1 cellular context compared by ENCODE assay signal in genomic region chr16:81076566-81077076, GRCh38.
TF ChIP-seq lines count a peak whose summit lies in the region.

No MANE protein-coding gene starts in this region.

TF ChIP-seq in HepG2, 621 proteins besides CTCF, POLR2A, EP300 and RAD21 (continued from another document and continues in another):
- TF ChIP-seq HMGA1 (CRISPR knock-in tag; conservative IDR thresholded peaks at IDR 0.05) = no peak
- TF ChIP-seq ADNP (CRISPR knock-in tag; IDR thresholded peaks at IDR 0.05) = no peak
- no peak for TF ChIP-seq NR2F6 (IDR thresholded peaks at IDR 0.05)
- no peak for TF ChIP-seq NR2F6 (CRISPR knock-in tag; IDR thresholded peaks at IDR 0.05)
- TF ChIP-seq ATF7-NPFF (CRISPR knock-in tag; IDR thresholded peaks at IDR 0.05; ENCODE audit: low read depth) = no peak
- peak; percentile 20; the same call in 1 of the 2 replicates for TF ChIP-seq ZNF280B (CRISPR knock-in tag; IDR thresholded peaks at IDR 0.05; ENCODE audit: borderline replicate concordance)
- TF ChIP-seq MBD4 (IDR thresholded peaks at IDR 0.05; ENCODE audit: borderline replicate concordance, low read length) = no peak
- TF ChIP-seq XBP1 (CRISPR knock-in tag; IDR thresholded peaks at IDR 0.05) = no peak
- no peak for TF ChIP-seq ZFP36L2 (CRISPR knock-in tag; IDR thresholded peaks at IDR 0.05)
- TF ChIP-seq KLF12 (CRISPR knock-in tag; IDR thresholded peaks at IDR 0.05; ENCODE audit: borderline replicate concordance) = no peak
- peak; percentile 23; the same call in 1 of the 2 replicates for TF ChIP-seq NFE2L2 (IDR thresholded peaks at IDR 0.05; ENCODE audit: low read length)
- TF ChIP-seq RNF219 (CRISPR knock-in tag; IDR thresholded peaks at IDR 0.05) = 0 out of 2 replicates have a peak, but pooled peaks have one; percentile 5
- no peak for TF ChIP-seq SMARCC2 (IDR thresholded peaks at IDR 0.05)
- TF ChIP-seq PTBP1 (IDR thresholded peaks at IDR 0.05; ENCODE audit: low read depth, low read length, poor library complexity, severe bottlenecking) = no peak
- peak; percentile 90; the same call in 1 of the 2 replicates for TF ChIP-seq KDM5A (IDR thresholded peaks at IDR 0.05; ENCODE audit: borderline replicate concordance, low read length)
- TF ChIP-seq TCF7L2 (IDR thresholded peaks at IDR 0.05; ENCODE audit: low read depth, low read length) = no peak
- TF ChIP-seq ZNF331 (CRISPR knock-in tag; IDR thresholded peaks at IDR 0.05) = no peak
- no peak for TF ChIP-seq MED8 (CRISPR knock-in tag; IDR thresholded peaks at IDR 0.05; ENCODE audit: insufficient replicate concordance)
- no peak for TF ChIP-seq POLR2AphosphoS5 (IDR thresholded peaks at IDR 0.05; ENCODE audit: low read depth, low read length)
- no peak for TF ChIP-seq IKZF1 (IDR thresholded peaks at IDR 0.05)
- no peak for TF ChIP-seq U2AF1 (optimal IDR thresholded peaks at IDR 0.05; ENCODE audit: low read depth, low read length)
- no peak for TF ChIP-seq ZNF841 (CRISPR knock-in tag; IDR thresholded peaks at IDR 0.05; ENCODE audit: borderline replicate concordance)
- TF ChIP-seq HMG20A (CRISPR knock-in tag; IDR thresholded peaks at IDR 0.05; ENCODE audit: borderline replicate concordance) = no peak
- no peak for TF ChIP-seq BRCA1 (CRISPR knock-in tag; IDR thresholded peaks at IDR 0.05)
- 0 out of 2 replicates have a peak, but pooled peaks have one; percentile 56 for TF ChIP-seq ZNF615 (CRISPR knock-in tag; IDR thresholded peaks at IDR 0.05; ENCODE audit: borderline replicate concordance)
- TF ChIP-seq NFKBIZ (CRISPR knock-in tag; IDR thresholded peaks at IDR 0.05) = 0 out of 2 replicates have a peak, but pooled peaks have one; percentile 28
- 0 out of 2 replicates have a peak, but pooled peaks have one; percentile 14 for TF ChIP-seq ESRRA (CRISPR knock-in tag; IDR thresholded peaks at IDR 0.05; ENCODE audit: low read depth)
- no peak for TF ChIP-seq IRF2 (CRISPR knock-in tag; IDR thresholded peaks at IDR 0.05)
- TF ChIP-seq ZSCAN22 (CRISPR knock-in tag; IDR thresholded peaks at IDR 0.05) = no peak
- TF ChIP-seq SETDB1 (CRISPR knock-in tag; IDR thresholded peaks at IDR 0.05; ENCODE audit: borderline replicate concordance) = no peak
- TF ChIP-seq ETS1 (CRISPR knock-in tag; IDR thresholded peaks at IDR 0.05) = no peak
- TF ChIP-seq FOXP1 (IDR thresholded peaks at IDR 0.05) = no peak
- TF ChIP-seq FOXP1 (CRISPR knock-in tag; IDR thresholded peaks at IDR 0.05) = no peak
- TF ChIP-seq RORA (CRISPR knock-in tag; IDR thresholded peaks at IDR 0.05) = no peak
- TF ChIP-seq FOXK2 (IDR thresholded peaks at IDR 0.05) = peak; percentile 37; the same call in 1 of the 2 replicates
- no peak for TF ChIP-seq ZNF292 (CRISPR knock-in tag; IDR thresholded peaks at IDR 0.05; ENCODE audit: borderline replicate concordance, low read depth)
- no peak for TF ChIP-seq ZNF30 (CRISPR knock-in tag; IDR thresholded peaks at IDR 0.05)
- no peak for TF ChIP-seq ZNF275 (CRISPR knock-in tag; IDR thresholded peaks at IDR 0.05; ENCODE audit: borderline replicate concordance)
- TF ChIP-seq RCOR2 (CRISPR knock-in tag; IDR thresholded peaks at IDR 0.05) = no peak
- no peak for TF ChIP-seq TFDP1 (CRISPR knock-in tag; IDR thresholded peaks at IDR 0.05; ENCODE audit: borderline replicate concordance)
- no peak for TF ChIP-seq ZNF784 (CRISPR knock-in tag; IDR thresholded peaks at IDR 0.05; ENCODE audit: borderline replicate concordance)
- TF ChIP-seq ZNF788 (CRISPR knock-in tag; IDR thresholded peaks at IDR 0.05; ENCODE audit: borderline replicate concordance) = peak; percentile 17; the same call in 1 of the 2 replicates
- TF ChIP-seq ZKSCAN1 (IDR thresholded peaks at IDR 0.05; ENCODE audit: low read length) = no peak
- peak; percentile 30; the same call in 1 of the 2 replicates for TF ChIP-seq TRAFD1 (CRISPR knock-in tag; IDR thresholded peaks at IDR 0.05; ENCODE audit: borderline replicate concordance)
- TF ChIP-seq FOXK1 (CRISPR knock-in tag; IDR thresholded peaks at IDR 0.05; ENCODE audit: borderline replicate concordance, low read depth) = no peak
- TF ChIP-seq NFE2L1 (CRISPR knock-in tag; IDR thresholded peaks at IDR 0.05; ENCODE audit: borderline replicate concordance) = no peak
- TF ChIP-seq ERF (CRISPR knock-in tag; IDR thresholded peaks at IDR 0.05) = no peak
- no peak for TF ChIP-seq ZNF432 (CRISPR knock-in tag; IDR thresholded peaks at IDR 0.05; ENCODE audit: borderline replicate concordance)
- TF ChIP-seq NRL (CRISPR knock-in tag; IDR thresholded peaks at IDR 0.05; ENCODE audit: borderline replicate concordance) = no peak; the same call in 1 of the 2 replicates
- TF ChIP-seq LRRFIP1 (CRISPR knock-in tag; conservative IDR thresholded peaks at IDR 0.05) = no peak
- TF ChIP-seq ZNF577 (CRISPR knock-in tag; IDR thresholded peaks at IDR 0.05; ENCODE audit: borderline replicate concordance, low read depth) = no peak
- no peak for TF ChIP-seq ZNF614 (CRISPR knock-in tag; IDR thresholded peaks at IDR 0.05; ENCODE audit: borderline replicate concordance)
- no peak for TF ChIP-seq PLRG1 (conservative IDR thresholded peaks at IDR 0.05)
- no peak for TF ChIP-seq ARID3A (IDR thresholded peaks at IDR 0.05; ENCODE audit: low read depth, low read length)
- TF ChIP-seq EHMT2 (IDR thresholded peaks at IDR 0.05; ENCODE audit: borderline replicate concordance, low read depth, low read length) = no peak
- peak; percentile 77; the same call in 1 of the 2 replicates for TF ChIP-seq ZNF790 (CRISPR knock-in tag; IDR thresholded peaks at IDR 0.05; ENCODE audit: borderline replicate concordance)
- no peak for TF ChIP-seq ZNF337 (CRISPR knock-in tag; IDR thresholded peaks at IDR 0.05; ENCODE audit: borderline replicate concordance, low read depth)
- TF ChIP-seq PAWR (CRISPR knock-in tag; IDR thresholded peaks at IDR 0.05; ENCODE audit: borderline replicate concordance) = no peak
- TF ChIP-seq ZNF136 (CRISPR knock-in tag; IDR thresholded peaks at IDR 0.05; ENCODE audit: low read depth) = no peak
- TF ChIP-seq HDAC2 (CRISPR knock-in tag; IDR thresholded peaks at IDR 0.05) = no peak
- no peak for TF ChIP-seq JUN (CRISPR knock-in tag; IDR thresholded peaks at IDR 0.05)
- TF ChIP-seq RARG (CRISPR knock-in tag; IDR thresholded peaks at IDR 0.05; ENCODE audit: low read depth) = no peak
- TF ChIP-seq ZNF563 (CRISPR knock-in tag; IDR thresholded peaks at IDR 0.05) = no peak
- no peak for TF ChIP-seq YEATS2 (CRISPR knock-in tag; IDR thresholded peaks at IDR 0.05; ENCODE audit: borderline replicate concordance)
- TF ChIP-seq ZNF329 (CRISPR knock-in tag; IDR thresholded peaks at IDR 0.05; ENCODE audit: low read depth) = no peak
- no peak for TF ChIP-seq ETV5 (CRISPR knock-in tag; IDR thresholded peaks at IDR 0.05; ENCODE audit: borderline replicate concordance)
- no peak for TF ChIP-seq ZNF12 (CRISPR knock-in tag; IDR thresholded peaks at IDR 0.05)
